Comparison of ENCODE assay signal across 8 cellular contexts in genomic region chr1:224644553-224645154, GRCh38. TPM values are rescaled to one million over a fixed set of nuclear protein-coding genes. Genes with fewer than 3 reads are reported as not detected.
DNase-seq lines count a peak whose midpoint lies in the region; ATAC-seq and TF ChIP-seq lines count a peak whose summit lies in the region.

No MANE protein-coding gene starts in this region.

- peaks cover 17% of the 10 kb centered on the region for H3K27me3 Mint-ChIP-seq in activated CD4-positive, alpha-beta T cell treated with anti-CD3 and anti-CD28 coated beads, Interleukin-2, amount 10 ng/mL, durations not matched to agents 24 days and 14 days
- H3K27me3 Mint-ChIP-seq in mesothelial cell of epicardium (ENCODE audit: low read depth), result peaks cover 11% of the 10 kb centered on the region

- H3K9me3 Mint-ChIP-seq in activated CD4-positive, alpha-beta T cell treated with anti-CD3 and anti-CD28 coated beads, Interleukin-2, amount 10 ng/mL, durations not matched to agents 24 days and 14 days, result no peaks in the 10 kb centered on the region
- no peaks in the 10 kb centered on the region for H3K9me3 Mint-ChIP-seq in mesothelial cell of epicardium

- H3K36me3 Mint-ChIP-seq in activated CD4-positive, alpha-beta T cell treated with anti-CD3 and anti-CD28 coated beads, Interleukin-2, amount 10 ng/mL, durations not matched to agents 24 days and 14 days (ENCODE audit: low read depth), result no peaks in the 10 kb centered on the region
- H3K36me3 Mint-ChIP-seq in mesothelial cell of epicardium, result no peaks in the 10 kb centered on the region

- ATAC-seq in HG02938 (IDR thresholded peaks at IDR 0.05; ENCODE audit: unreplicated experiment), result peak; percentile 78

- no peak overlapping the region for H3K4me3 Mint-ChIP-seq in activated CD4-positive, alpha-beta T cell treated with anti-CD3 and anti-CD28 coated beads, Interleukin-2, amount 10 ng/mL, durations not matched to agents 24 days and 14 days
- no peak overlapping the region for H3K4me3 Mint-ChIP-seq in mesothelial cell of epicardium

- no peak overlapping the region for H3K27ac Mint-ChIP-seq in activated CD4-positive, alpha-beta T cell treated with anti-CD3 and anti-CD28 coated beads, Interleukin-2, amount 10 ng/mL, durations not matched to agents 24 days and 14 days
- no peak overlapping the region for H3K27ac Mint-ChIP-seq in mesothelial cell of epicardium

- DNase-seq in NCI-H460 (ENCODE audit: extremely low read depth, low read depth) (peak; percentile 60), dermis microvascular lymphatic vessel endothelial cell (ENCODE audit: low read depth in 2 of 2) (peak; percentile 17 to 44), mesothelial cell of epicardium (ENCODE audit: low spot score in 2 of 2, unreplicated experiment in 2 of 2) (peak in 1 of 2 experiments; percentile 62)
- peak; percentile 89 for DNase-seq in activated CD4-positive, alpha-beta T cell treated with anti-CD3 and anti-CD28 coated beads, Interleukin-2, amount 10 ng/mL, durations not matched to agents 24 days and 14 days
- peak; percentile 17 to 39 for DNase-seq in stimulated activated CD8-positive, alpha-beta memory T cell treated with anti-CD3 and anti-CD28 coated beads, Interleukin-7, amount 100 ng/mL, for 4 hours (ENCODE audit: low read depth in 2 of 2)

- TF ChIP-seq CTCF in 22Rv1 (IDR thresholded peaks at IDR 0.05) (peak; percentile 97), GM12874 (IDR thresholded peaks at IDR 0.05; ENCODE audit: insufficient read depth, low read depth, low read length) (peak; percentile 87), mesothelial cell of epicardium (IDR thresholded peaks at IDR 0.05; ENCODE audit: unreplicated experiment) (peak; percentile 98)

- peaks cover 8% of the 10 kb centered on the region for H3K4me1 Mint-ChIP-seq in activated CD4-positive, alpha-beta T cell treated with anti-CD3 and anti-CD28 coated beads, Interleukin-2, amount 10 ng/mL, durations not matched to agents 24 days and 14 days
- H3K4me1 Mint-ChIP-seq in mesothelial cell of epicardium, result peaks cover 5% of the 10 kb centered on the region

- intact Hi-C loops in activated CD4-positive, alpha-beta T cell treated with anti-CD3 and anti-CD28 coated beads, Interleukin-2, amount 10 ng/mL, durations not matched to agents 24 days and 14 days (cut with micrococcal nuclease), result loop anchor here (2.0 to 5.0 kb wide), 2 partner anchors 132 to 206 kb away; no protein-coding TSS in a partner anchor

- no peak overlapping the region for H3K27ac ChIP-seq in 22Rv1

RNA-seq across cellular contexts. Expression of gene CNIH3, which starts 28.5 kb away (rescaled TPM):
- total RNA-seq in NCI-H460 (2014; rRNA removed; shearing (Covaris generic)), result 0.12 TPM in 1 of 2 replicates, not detected in the other
- not detected in 2 replicates for polyA plus RNA-seq in NCI-H460 (2014; cell fraction: nucleus; rRNA removed)
- total RNA-seq in activated CD4-positive, alpha-beta T cell treated with anti-CD3 and anti-CD28 coated beads, Interleukin-2, amount 10 ng/mL, durations not matched to agents 24 days and 14 days, result 1.1 TPM in 2 replicates
- total RNA-seq in dermis microvascular lymphatic vessel endothelial cell (1.5 and 2.1 TPM in 2 replicates), mesothelial cell of epicardium (7.3 to 9.2 TPM (median 8.3 TPM) in 3 replicates)
